In the genomic region with DNA sequence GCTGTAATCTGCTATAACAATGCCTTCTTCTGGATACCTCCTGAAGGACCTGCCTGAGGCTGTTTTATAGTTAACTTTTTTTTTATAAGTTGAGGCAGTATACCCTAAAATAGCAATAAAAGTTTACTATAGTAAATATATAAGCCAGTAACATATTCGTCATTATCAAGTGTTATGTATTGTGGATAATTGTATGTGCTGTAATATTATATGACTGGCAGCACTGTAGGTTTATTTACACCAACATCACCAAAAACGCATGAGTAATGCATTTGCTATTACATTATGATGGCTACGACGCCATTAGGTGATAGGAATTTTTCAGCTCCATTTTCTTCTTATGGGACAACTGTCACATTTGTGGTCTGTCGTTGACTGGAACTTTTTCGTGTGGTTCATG, we compare ENCODE assay signal across 34 cellular contexts.
"Had no signal": no experiment of that assay in that cellular context is flagged by ENCODE, and none has a peak within 500 bp of the region (broad histone marks: within the 10 kb centered on the region; RNA-seq: fewer than 3 reads in every experiment).

No MANE protein-coding gene starts in this region.

- DNase-seq: Karpas-422, Kasumi-1, MG63, MM.1S, MV-4-11, NCI-H1048, NCI-H1092, NCI-H1092 treated with DMSO at 0.1 percent for 48 hours, NCI-H1105, NCI-H1105 treated with DMSO at 0.1 percent for 48 hours, NCI-H1417, NCI-H1417 treated with DMSO at 0.1 percent for 48 hours, NCI-H1436, NCI-H1436 treated with DMSO at 0.1 percent for 48 hours, NCI-H146, NCI-H1694, NCI-H1694 treated with DMSO at 0.1 percent for 48 hours, NCI-H187, NCI-H187 treated with DMSO at 0.1 percent for 48 hours, NCI-H1930, NCI-H2029, NCI-H2029 treated with DMSO at 0.1 percent for 48 hours, NCI-H2081, NCI-H2081 treated with DMSO at 0.1 percent for 48 hours, NCI-H2107, NCI-H2171, NCI-H2171 treated with DMSO at 0.1 percent for 48 hours, NCI-H2227 treated with DMSO at 0.1 percent for 48 hours, NCI-H226, NCI-H345, NCI-H446, NCI-H446 treated with DMSO at 0.1 percent for 48 hours, NCI-H510A, NCI-H510A treated with DMSO at 0.1 percent for 48 hours had no signal

- H3K4me3 ChIP-seq: MG63 had no signal

- H3K9me3 ChIP-seq: MG63 had no signal

- H3K36me3 ChIP-seq: MG63 had no signal
